13 cellular contexts compared by ENCODE assay signal in the genomic region with DNA sequence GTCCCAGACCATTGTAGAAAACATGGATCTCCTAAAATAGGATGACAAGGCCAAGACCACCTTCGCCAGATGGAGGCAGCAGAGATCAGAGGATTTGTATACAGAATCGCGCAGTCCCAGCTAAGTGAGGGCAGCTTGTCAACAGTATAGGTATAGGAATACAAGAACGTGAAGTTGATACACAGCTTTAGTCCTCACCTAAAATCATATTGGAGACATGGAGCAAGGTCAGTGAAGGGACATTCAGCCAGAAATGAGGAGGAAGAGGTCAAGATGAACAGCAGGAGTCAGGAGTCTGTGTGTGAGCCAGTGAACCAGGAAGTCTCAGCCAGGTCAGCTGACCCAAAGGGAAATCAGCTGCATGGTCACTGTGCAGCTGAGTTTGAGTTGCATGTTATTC.
DNase-seq lines count a peak whose midpoint lies in the region; ATAC-seq and TF ChIP-seq lines count a peak whose summit lies in the region.
"Had no signal": no experiment of that assay in that cellular context is flagged by ENCODE, and none has a peak within 500 bp of the region (broad histone marks: within the 10 kb centered on the region; RNA-seq: fewer than 3 reads in every experiment).

No MANE protein-coding gene starts in this region.

- no peak overlapping the region for H3K4me3 Mint-ChIP-seq in endothelial cell (ENCODE audit: unreplicated experiment)
- H3K4me3 Mint-ChIP-seq in CD4-positive, alpha-beta T cell: no peak overlapping the region
- H3K4me3 Mint-ChIP-seq: naive thymus-derived CD8-positive, alpha-beta T cell had no signal

- CTCF ChIA-PET in CD4-positive, alpha-beta T cell (lab: Charles Lee): no interaction called here

- H3K27ac ChIP-seq in 22Rv1: no peak overlapping the region
- no peak overlapping the region for H3K27ac ChIP-seq in CD4-positive, alpha-beta T cell (ENCODE audit: low read depth, low read length)
- H3K27ac ChIP-seq: testis had no signal

- no peak for ATAC-seq in CD4-positive, alpha-beta T cell (ENCODE audit: poor library complexity)
- ATAC-seq in GM19467 (IDR thresholded peaks at IDR 0.05; ENCODE audit: unreplicated experiment): no peak
- ATAC-seq: naive thymus-derived CD8-positive, alpha-beta T cell had no signal

- H3K9me3 Mint-ChIP-seq in endothelial cell (ENCODE audit: unreplicated experiment): no peaks in the 10 kb centered on the region
- no peaks in the 10 kb centered on the region for H3K9me3 Mint-ChIP-seq in CD4-positive, alpha-beta T cell

- DNase-seq in NOMO-1 treated with dmso at 0.1 percent for 144 hours (lab: John Stamatoyannopoulos, UW; ENCODE audit: unreplicated experiment): peak; percentile 10
- peak; percentile 2 for DNase-seq in fibroblast of pulmonary artery (ENCODE audit: low read depth)
- DNase-seq in endothelial cell (ENCODE audit: low spot score): no peak
- no peak for DNase-seq in CD4-positive, alpha-beta T cell
- DNase-seq in NCI-H1417 treated with DMSO at 0.1 percent for 48 hours (lab: John Stamatoyannopoulos, UW): no peak
- DNase-seq: activated gamma-delta T cell; naive thymus-derived CD8-positive, alpha-beta T cell; NCI-H524; T-helper 9 cell; testis had no signal

- TF ChIP-seq CTCF in 22Rv1 (IDR thresholded peaks at IDR 0.05) (peak; percentile 55), GM12874 (IDR thresholded peaks at IDR 0.05; ENCODE audit: insufficient read depth, low read depth, low read length) (0 out of 2 replicates have a peak, but pooled peaks have one; percentile 25), fibroblast of pulmonary artery (IDR thresholded peaks at IDR 0.05; ENCODE audit: low read length, missing control alignments) (no peak), endothelial cell (IDR thresholded peaks at IDR 0.05; ENCODE audit: unreplicated experiment) (no peak)
- no peak for TF ChIP-seq CTCF in CD4-positive, alpha-beta T cell (IDR thresholded peaks at IDR 0.05)

- intact Hi-C loops in CD4-positive, alpha-beta T cell (cut with DNase I, micrococcal nuclease): no loop called here

- H3K4me1 Mint-ChIP-seq in endothelial cell (ENCODE audit: unreplicated experiment): no peaks in the 10 kb centered on the region
- no peaks in the 10 kb centered on the region for H3K4me1 Mint-ChIP-seq in CD4-positive, alpha-beta T cell (ENCODE audit: low read depth)

- no peaks in the 10 kb centered on the region for H3K27me3 ChIP-seq in CD4-positive, alpha-beta T cell (ENCODE audit: control insufficient read depth, insufficient read depth, low read length)
- H3K27me3 ChIP-seq: testis had no signal

- H3K9me3 ChIP-seq in CD4-positive, alpha-beta T cell (ENCODE audit: control insufficient read depth, low read length): no peaks in the 10 kb centered on the region
- H3K9me3 ChIP-seq: testis had no signal

- no peaks in the 10 kb centered on the region for H3K27me3 Mint-ChIP-seq in endothelial cell (ENCODE audit: unreplicated experiment)
- H3K27me3 Mint-ChIP-seq in CD4-positive, alpha-beta T cell: no peaks in the 10 kb centered on the region

- no peak overlapping the region for H3K4me3 ChIP-seq in fibroblast of pulmonary artery (replicated peaks; ENCODE audit: low read depth, low read length)
- H3K4me3 ChIP-seq: testis had no signal

- POLR2A ChIA-PET in CD4-positive, alpha-beta T cell (lab: Charles Lee): no interaction called here

- no peak overlapping the region for H3K27ac Mint-ChIP-seq in endothelial cell (ENCODE audit: unreplicated experiment)
- no peak overlapping the region for H3K27ac Mint-ChIP-seq in CD4-positive, alpha-beta T cell
- H3K27ac Mint-ChIP-seq: naive thymus-derived CD8-positive, alpha-beta T cell had no signal

- H3K36me3 Mint-ChIP-seq in endothelial cell (ENCODE audit: low read depth, unreplicated experiment): peaks cover 5% of the 10 kb centered on the region
- H3K36me3 Mint-ChIP-seq in CD4-positive, alpha-beta T cell (ENCODE audit: low read depth): no peaks in the 10 kb centered on the region
- H3K36me3 Mint-ChIP-seq: naive thymus-derived CD8-positive, alpha-beta T cell had no signal

Comparison
In these comparisons a context has a peak if more than half of its experiments do, and no peak if none do; other contexts are left out.
1. CTCF ChIP-seq: peak in 22Rv1 (single experiment) and GM12874 (single experiment); none in fibroblast of pulmonary artery (single experiment), endothelial cell (single experiment) and CD4-positive, alpha-beta T cell (single experiment).
2. DNase-seq: peak in NOMO-1 treated with dmso at 0.1 percent for 144 hours (single experiment) and fibroblast of pulmonary artery (single experiment); none in endothelial cell (single experiment), CD4-positive, alpha-beta T cell (0 of 10) and NCI-H1417 treated with DMSO at 0.1 percent for 48 hours (single experiment).